Comparison of ENCODE assay signal across 2 cellular contexts in the genomic region with DNA sequence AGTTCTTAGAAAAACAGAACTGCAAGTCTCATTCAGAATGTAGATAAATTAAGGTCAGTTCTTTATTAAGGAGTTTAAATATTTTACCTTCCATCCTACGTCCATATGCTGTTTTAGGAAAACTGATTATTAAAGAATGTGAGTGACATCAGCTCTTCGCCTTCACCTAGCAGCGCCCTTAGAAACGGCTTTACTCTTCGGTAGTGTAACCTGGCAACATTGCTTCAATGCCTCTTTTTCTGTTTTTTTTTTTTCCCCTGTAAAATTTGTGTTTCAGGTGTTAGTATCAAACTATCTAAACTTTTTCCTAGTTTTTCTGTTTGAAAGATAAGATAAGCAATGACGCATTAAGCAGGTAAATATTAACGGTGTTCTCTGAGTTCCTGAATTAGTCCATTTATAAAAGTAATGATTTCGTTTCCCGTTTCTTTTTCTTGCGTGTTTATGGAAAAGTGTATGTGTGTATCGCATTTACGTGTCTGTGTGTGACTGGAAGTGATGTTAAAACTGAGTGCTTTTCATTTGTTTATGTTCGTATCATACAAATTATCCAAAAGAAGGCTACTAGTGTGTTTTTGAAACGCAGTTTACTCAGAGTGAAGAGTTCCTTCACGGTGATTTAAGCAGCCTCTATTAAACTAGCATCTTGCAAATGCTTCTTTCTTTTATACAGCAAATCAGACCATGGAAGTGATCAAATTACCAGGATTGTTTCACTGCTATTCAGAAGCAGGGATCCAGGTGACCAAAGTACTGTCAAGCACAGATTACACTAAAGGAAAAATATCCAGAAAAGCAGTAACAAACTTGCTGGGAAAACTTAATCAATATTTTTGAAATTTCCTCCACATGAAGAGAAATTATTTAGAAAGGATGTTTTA.
TF ChIP-seq lines count a peak whose summit lies in the region.

No MANE protein-coding gene starts in this region.

TF ChIP-seq in H1, 55 proteins besides CTCF, POLR2A, EP300 and RAD21:
- TF ChIP-seq TAF7 (optimal IDR thresholded peaks at IDR 0.05; ENCODE audit: borderline replicate concordance, low read depth, low read length) (no peak), EGR1 (IDR thresholded peaks at IDR 0.05; ENCODE audit: borderline replicate concordance, low read depth, low read length) (no peak), CREB1 (IDR thresholded peaks at IDR 0.05) (no peak)

TF ChIP-seq in WTC11, 78 proteins besides CTCF, POLR2A, EP300 and RAD21:
- TF ChIP-seq JAZF1 (CRISPR knock-in tag; IDR thresholded peaks at IDR 0.05) (no peak), ZNF138 (CRISPR knock-in tag; conservative IDR thresholded peaks at IDR 0.05) (no peak), TCF7 (CRISPR knock-in tag; IDR thresholded peaks at IDR 0.05; ENCODE audit: low read depth) (no peak), RORB (CRISPR knock-in tag; IDR thresholded peaks at IDR 0.05) (no peak), JUN (CRISPR knock-in tag; IDR thresholded peaks at IDR 0.05) (no peak), ELF4 (CRISPR knock-in tag; IDR thresholded peaks at IDR 0.05; ENCODE audit: low read depth) (no peak), SMAD3 (CRISPR knock-in tag; IDR thresholded peaks at IDR 0.05; ENCODE audit: borderline replicate concordance) (no peak), ZBTB21 (CRISPR knock-in tag; IDR thresholded peaks at IDR 0.05; ENCODE audit: borderline replicate concordance) (no peak)
- TF ChIP-seq, protein P1, sequence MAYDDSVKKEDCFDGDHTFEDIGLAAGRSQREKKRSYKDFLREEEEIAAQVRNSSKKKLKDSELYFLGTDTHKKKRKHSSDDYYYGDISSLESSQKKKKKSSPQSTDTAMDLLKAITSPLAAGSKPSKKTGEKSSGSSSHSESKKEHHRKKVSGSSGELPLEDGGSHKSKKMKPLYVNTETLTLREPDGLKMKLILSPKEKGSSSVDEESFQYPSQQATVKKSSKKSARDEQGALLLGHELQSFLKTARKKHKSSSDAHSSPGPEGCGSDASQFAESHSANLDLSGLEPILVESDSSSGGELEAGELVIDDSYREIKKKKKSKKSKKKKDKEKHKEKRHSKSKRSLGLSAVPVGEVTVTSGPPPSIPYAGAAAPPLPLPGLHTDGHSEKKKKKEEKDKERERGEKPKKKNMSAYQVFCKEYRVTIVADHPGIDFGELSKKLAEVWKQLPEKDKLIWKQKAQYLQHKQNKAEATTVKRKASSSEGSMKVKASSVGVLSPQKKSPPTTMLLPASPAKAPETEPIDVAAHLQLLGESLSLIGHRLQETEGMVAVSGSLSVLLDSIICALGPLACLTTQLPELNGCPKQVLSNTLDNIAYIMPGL (CRISPR knock-in tag; IDR thresholded peaks at IDR 0.05), result no peak
- TF ChIP-seq, protein P2, sequence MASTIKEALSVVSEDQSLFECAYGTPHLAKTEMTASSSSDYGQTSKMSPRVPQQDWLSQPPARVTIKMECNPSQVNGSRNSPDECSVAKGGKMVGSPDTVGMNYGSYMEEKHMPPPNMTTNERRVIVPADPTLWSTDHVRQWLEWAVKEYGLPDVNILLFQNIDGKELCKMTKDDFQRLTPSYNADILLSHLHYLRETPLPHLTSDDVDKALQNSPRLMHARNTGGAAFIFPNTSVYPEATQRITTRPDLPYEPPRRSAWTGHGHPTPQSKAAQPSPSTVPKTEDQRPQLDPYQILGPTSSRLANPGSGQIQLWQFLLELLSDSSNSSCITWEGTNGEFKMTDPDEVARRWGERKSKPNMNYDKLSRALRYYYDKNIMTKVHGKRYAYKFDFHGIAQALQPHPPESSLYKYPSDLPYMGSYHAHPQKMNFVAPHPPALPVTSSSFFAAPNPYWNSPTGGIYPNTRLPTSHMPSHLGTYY (CRISPR knock-in tag; IDR thresholded peaks at IDR 0.05), result no peak
